In the genomic region with DNA sequence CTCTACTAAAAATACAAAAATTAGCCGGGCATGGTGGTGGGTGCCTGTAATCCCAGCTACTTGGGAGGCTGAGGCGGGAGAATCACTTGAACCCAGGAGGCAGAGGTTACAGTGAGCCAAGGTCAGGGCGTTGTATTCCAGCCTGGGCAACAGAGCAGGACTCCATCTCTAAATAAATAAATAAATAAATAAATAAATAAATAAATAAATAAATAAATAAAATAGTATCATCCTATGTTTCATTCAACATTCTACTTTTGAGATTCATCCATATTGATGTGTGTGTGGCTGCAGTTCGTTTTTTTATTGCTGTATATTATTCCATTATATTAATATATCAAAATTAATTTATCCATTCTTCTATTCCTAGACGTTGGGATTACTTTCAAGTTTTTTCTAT, we compare ENCODE assay signal across 1 cellular context.
TF ChIP-seq lines count a peak whose summit lies in the region.

No MANE protein-coding gene starts in this region.

TF ChIP-seq in HEK293, 187 proteins besides CTCF, POLR2A, EP300 and RAD21 (continued from another document):
- TF ChIP-seq, protein P1, sequence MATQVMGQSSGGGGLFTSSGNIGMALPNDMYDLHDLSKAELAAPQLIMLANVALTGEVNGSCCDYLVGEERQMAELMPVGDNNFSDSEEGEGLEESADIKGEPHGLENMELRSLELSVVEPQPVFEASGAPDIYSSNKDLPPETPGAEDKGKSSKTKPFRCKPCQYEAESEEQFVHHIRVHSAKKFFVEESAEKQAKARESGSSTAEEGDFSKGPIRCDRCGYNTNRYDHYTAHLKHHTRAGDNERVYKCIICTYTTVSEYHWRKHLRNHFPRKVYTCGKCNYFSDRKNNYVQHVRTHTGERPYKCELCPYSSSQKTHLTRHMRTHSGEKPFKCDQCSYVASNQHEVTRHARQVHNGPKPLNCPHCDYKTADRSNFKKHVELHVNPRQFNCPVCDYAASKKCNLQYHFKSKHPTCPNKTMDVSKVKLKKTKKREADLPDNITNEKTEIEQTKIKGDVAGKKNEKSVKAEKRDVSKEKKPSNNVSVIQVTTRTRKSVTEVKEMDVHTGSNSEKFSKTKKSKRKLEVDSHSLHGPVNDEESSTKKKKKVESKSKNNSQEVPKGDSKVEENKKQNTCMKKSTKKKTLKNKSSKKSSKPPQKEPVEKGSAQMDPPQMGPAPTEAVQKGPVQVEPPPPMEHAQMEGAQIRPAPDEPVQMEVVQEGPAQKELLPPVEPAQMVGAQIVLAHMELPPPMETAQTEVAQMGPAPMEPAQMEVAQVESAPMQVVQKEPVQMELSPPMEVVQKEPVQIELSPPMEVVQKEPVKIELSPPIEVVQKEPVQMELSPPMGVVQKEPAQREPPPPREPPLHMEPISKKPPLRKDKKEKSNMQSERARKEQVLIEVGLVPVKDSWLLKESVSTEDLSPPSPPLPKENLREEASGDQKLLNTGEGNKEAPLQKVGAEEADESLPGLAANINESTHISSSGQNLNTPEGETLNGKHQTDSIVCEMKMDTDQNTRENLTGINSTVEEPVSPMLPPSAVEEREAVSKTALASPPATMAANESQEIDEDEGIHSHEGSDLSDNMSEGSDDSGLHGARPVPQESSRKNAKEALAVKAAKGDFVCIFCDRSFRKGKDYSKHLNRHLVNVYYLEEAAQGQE (tag by site-specific recombination; IDR thresholded peaks at IDR 0.05) = peak; percentile 70
- peak; percentile 35; the same call in 1 of the 2 replicates for TF ChIP-seq SP3 (tag by site-specific recombination; IDR thresholded peaks at IDR 0.05)
- TF ChIP-seq ZNF664 (tag by site-specific recombination; IDR thresholded peaks at IDR 0.05) = peak; percentile 60
- peak; percentile 51; the same call in 1 of the 2 replicates for TF ChIP-seq ZXDB (tag by site-specific recombination; IDR thresholded peaks at IDR 0.05)
- peak; percentile 73 for TF ChIP-seq ZNF555 (tag by site-specific recombination; conservative IDR thresholded peaks at IDR 0.05)
- TF ChIP-seq ZNF394 (tag by site-specific recombination; IDR thresholded peaks at IDR 0.05; ENCODE audit: borderline replicate concordance) = peak; percentile 90
- TF ChIP-seq ZNF560 (tag by site-specific recombination; IDR thresholded peaks at IDR 0.05; ENCODE audit: borderline replicate concordance) = 0 out of 2 replicates have a peak, but pooled peaks have one; percentile 55
- peak; percentile 80 for TF ChIP-seq ZNF426 (tag by site-specific recombination; IDR thresholded peaks at IDR 0.05)
- peak; percentile 41 for TF ChIP-seq ZNF510 (tag by site-specific recombination; IDR thresholded peaks at IDR 0.05; ENCODE audit: insufficient replicate concordance)
- peak; percentile 35; the same call in 1 of the 2 replicates for TF ChIP-seq ZNF266 (tag by site-specific recombination; IDR thresholded peaks at IDR 0.05; ENCODE audit: low read depth)
- TF ChIP-seq ZNF140 (tag by site-specific recombination; IDR thresholded peaks at IDR 0.05) = peak; percentile 75; the same call in 1 of the 2 replicates
- TF ChIP-seq, protein P2, sequence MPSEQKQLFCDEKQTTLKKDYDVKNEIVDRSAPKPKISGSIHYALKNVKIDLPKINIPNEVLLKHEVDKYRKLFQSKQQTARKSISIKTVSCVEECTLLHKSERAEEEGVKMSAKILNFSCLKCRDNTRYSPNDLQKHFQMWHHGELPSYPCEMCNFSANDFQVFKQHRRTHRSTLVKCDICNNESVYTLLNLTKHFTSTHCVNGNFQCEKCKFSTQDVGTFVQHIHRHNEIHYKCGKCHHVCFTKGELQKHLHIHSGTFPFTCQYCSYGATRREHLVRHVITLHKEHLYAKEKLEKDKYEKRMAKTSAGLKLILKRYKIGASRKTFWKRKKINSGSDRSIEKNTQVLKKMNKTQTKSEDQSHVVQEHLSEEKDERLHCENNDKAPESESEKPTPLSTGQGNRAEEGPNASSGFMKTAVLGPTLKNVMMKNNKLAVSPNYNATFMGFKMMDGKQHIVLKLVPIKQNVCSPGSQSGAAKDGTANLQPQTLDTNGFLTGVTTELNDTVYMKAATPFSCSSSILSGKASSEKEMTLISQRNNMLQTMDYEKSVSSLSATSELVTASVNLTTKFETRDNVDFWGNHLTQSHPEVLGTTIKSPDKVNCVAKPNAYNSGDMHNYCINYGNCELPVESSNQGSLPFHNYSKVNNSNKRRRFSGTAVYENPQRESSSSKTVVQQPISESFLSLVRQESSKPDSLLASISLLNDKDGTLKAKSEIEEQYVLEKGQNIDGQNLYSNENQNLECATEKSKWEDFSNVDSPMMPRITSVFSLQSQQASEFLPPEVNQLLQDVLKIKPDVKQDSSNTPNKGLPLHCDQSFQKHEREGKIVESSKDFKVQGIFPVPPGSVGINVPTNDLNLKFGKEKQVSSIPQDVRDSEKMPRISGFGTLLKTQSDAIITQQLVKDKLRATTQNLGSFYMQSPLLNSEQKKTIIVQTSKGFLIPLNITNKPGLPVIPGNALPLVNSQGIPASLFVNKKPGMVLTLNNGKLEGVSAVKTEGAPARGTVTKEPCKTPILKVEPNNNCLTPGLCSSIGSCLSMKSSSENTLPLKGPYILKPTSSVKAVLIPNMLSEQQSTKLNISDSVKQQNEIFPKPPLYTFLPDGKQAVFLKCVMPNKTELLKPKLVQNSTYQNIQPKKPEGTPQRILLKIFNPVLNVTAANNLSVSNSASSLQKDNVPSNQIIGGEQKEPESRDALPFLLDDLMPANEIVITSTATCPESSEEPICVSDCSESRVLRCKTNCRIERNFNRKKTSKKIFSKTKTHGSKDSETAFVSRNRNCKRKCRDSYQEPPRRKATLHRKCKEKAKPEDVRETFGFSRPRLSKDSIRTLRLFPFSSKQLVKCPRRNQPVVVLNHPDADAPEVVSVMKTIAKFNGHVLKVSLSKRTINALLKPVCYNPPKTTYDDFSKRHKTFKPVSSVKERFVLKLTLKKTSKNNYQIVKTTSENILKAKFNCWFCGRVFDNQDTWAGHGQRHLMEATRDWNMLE (tag by site-specific recombination; conservative IDR thresholded peaks at IDR 0.05; ENCODE audit: low read depth) = peak; percentile 85
- 0 out of 2 replicates have a peak, but pooled peaks have one; percentile 21 for TF ChIP-seq ZBTB21 (tag by site-specific recombination; IDR thresholded peaks at IDR 0.05)
- TF ChIP-seq ZNF623 (tag by site-specific recombination; IDR thresholded peaks at IDR 0.05) = peak; percentile 70
- 0 out of 2 replicates have a peak, but pooled peaks have one; percentile 6 for TF ChIP-seq ZNF292 (tag by site-specific recombination; IDR thresholded peaks at IDR 0.05; ENCODE audit: borderline replicate concordance, low read depth)
